In the genomic region with DNA sequence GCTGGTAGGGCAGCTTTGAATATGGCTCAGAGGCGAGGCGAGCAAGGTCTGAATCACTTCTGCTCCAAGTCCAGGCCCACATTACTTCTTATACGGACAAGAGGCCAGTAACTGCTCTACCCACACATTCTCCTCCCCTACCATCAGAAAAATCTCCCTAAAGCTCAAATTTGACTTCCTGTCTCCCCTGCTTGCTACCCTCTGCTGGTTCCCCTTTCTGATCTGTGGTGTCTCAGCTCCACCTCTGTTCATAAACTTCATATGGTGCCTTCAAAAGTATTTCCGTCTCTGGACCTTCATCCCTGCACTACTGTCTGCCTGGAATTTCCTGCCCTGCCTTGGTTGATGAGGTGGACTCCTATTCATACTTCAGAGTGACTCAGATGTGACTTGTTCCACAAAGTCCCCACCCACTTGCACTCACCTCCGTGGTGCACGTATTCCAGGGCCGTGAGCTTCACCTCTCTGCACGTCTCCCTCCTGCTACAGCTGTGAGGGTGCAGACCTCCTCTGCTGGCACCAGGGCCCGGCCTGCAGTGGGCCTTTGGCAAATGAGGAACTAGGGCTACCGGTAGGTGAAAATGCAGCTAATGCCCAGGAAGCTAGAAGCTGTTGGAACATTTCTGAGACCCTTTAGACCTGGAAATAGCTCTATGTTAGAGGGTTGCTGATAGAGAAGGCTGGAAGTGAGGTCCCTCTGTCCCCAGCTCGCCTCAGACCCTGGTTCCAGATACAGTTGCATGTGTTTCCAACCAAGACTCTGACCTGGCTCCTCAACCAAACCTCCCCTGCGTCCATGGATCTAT, we compare ENCODE assay signal across 8 cellular contexts. TPM values are rescaled to one million over a fixed set of nuclear protein-coding genes. Genes with fewer than 3 reads are reported as not detected.
A peak's percentile ranks its signal among the peaks of the same experiment; 100 is the strongest.
DNase-seq lines count a peak whose midpoint lies in the region; ATAC-seq lines count a peak whose summit lies in the region.

No MANE protein-coding gene starts in this region.

- H3K4me3 ChIP-seq in HAP-1, result no peak overlapping the region

- ATAC-seq in GM18499 (IDR thresholded peaks at IDR 0.05; ENCODE audit: insufficient read depth, unreplicated experiment) (peak; percentile 49), HG02678 (IDR thresholded peaks at IDR 0.05; ENCODE audit: unreplicated experiment) (peak; percentile 76)

- no peaks in the 10 kb centered on the region for H3K9me3 ChIP-seq in HAP-1

- H3K4me1 ChIP-seq in HAP-1, result no peaks in the 10 kb centered on the region

- no peaks in the 10 kb centered on the region for H3K27me3 ChIP-seq in HAP-1 (ENCODE audit: low read depth)

- H3K36me3 ChIP-seq in HAP-1 (replicated peaks), result no peaks in the 10 kb centered on the region

- in situ Hi-C loops in HAP-1 (cut with MboI; ENCODE audit: low sequenced_read_pairs), result loop anchor here (25.0 kb wide), 1 partner anchor 341 kb away; no protein-coding TSS in a partner anchor

- DNase-seq in NCI-H460 (ENCODE audit: extremely low read depth, low read depth) (peak; percentile 33), germinal center (ENCODE audit: low spot score) (peak; percentile 72), HAP-1 (ENCODE audit: low spot score in 2 of 2) (no peak), superior temporal gyrus (ENCODE audit: extremely low spot score) (no peak)
- DNase-seq in activated CD8-positive, alpha-beta memory T cell treated with anti-CD3 and anti-CD28 coated beads for 48 hours (ENCODE audit: low read depth in 2 of 3, low spot score in 2 of 3), result peak in 2 of 3 experiments; percentile 42 to 56
- DNase-seq in stimulated activated CD4-positive, alpha-beta T cell treated with anti-CD3 and anti-CD28 coated beads, TNF-alpha, amount 100 ng/mL, for 48 hours (ENCODE audit: low read depth in 3 of 3), result peak; percentile 64 to 78 (median 69)

RNA-seq across cellular contexts. Expression of a gene that starts 24.6 kb away (rescaled TPM):
- 92.6 and 106 TPM in 2 replicates for total RNA-seq in NCI-H460 (2014; rRNA removed; shearing (Covaris generic))
- 27.8 and 44.4 TPM in 2 replicates for polyA plus RNA-seq in NCI-H460 (2014; cell fraction: nucleus; rRNA removed)

RNA-seq across cellular contexts. Expression of a gene that starts 41.0 kb away (rescaled TPM):
- total RNA-seq in NCI-H460 (2014; rRNA removed; shearing (Covaris generic)), result 6,173 and 7,110 TPM in 2 replicates
- polyA plus RNA-seq in NCI-H460 (2014; cell fraction: nucleus; rRNA removed), result 4,524 and 6,283 TPM in 2 replicates

Comparison
In these comparisons a context has a peak if more than half of its experiments do, and no peak if none do; other contexts are left out.
1. DNase-seq: peak in NCI-H460 (single experiment), activated CD8-positive, alpha-beta memory T cell treated with anti-CD3 and anti-CD28 coated beads for 48 hours (2 of 3), germinal center (single experiment) and stimulated activated CD4-positive, alpha-beta T cell treated with anti-CD3 and anti-CD28 coated beads, TNF-alpha, amount 100 ng/mL, for 48 hours (3 of 3); none in HAP-1 (0 of 2) and superior temporal gyrus (single experiment).